8 cellular contexts compared by ENCODE assay signal in genomic region chr7:123748734-123749536, GRCh38. TPM values are rescaled to one million over a fixed set of nuclear protein-coding genes. Genes with fewer than 3 reads are reported as not detected.
DNase-seq lines count a peak whose midpoint lies in the region; ATAC-seq and TF ChIP-seq lines count a peak whose summit lies in the region.

TSS of gene WASL (minus strand) at chr7:123749003. CDS start at chr7:123748734, 269 bp downstream.

- ATAC-seq in GM21529 (IDR thresholded peaks at IDR 0.05; ENCODE audit: unreplicated experiment), result peak; percentile 75
- peak; percentile 92 for ATAC-seq in IMR-90 (ENCODE audit: low read depth)
- peak; percentile 96 for ATAC-seq in esophagus mucosa

- H4K8ac ChIP-seq in IMR-90 (ENCODE audit: low read depth in 2 of 2, low read length in 2 of 2), result peak within 1 kb of the TSS; percentile 82 to 93

- peak within 1 kb of the TSS; percentile 80 for H3K56ac ChIP-seq in IMR-90 (ENCODE audit: extremely low read depth, insufficient read depth, low read length)

- peak within 1 kb of the TSS; percentile 81 for H3K14ac ChIP-seq in IMR-90 (replicated peaks; ENCODE audit: low read depth, low read length)

- peak within 1 kb of the TSS; percentile 35 for H2BK120ac ChIP-seq in IMR-90 (ENCODE audit: low read depth, low read length)

- H3K4me3 ChIP-seq in IMR-90 (ENCODE audit: insufficient read depth, low read depth, low read length), result peak within 1 kb of the TSS; percentile 74
- H3K4me3 ChIP-seq in muscle layer of colon (ENCODE audit: low read depth in 1 of 2, low read length in 2 of 2), result peak within 1 kb of the TSS; percentile 97 to 98

- H3K4me2 ChIP-seq in IMR-90 (ENCODE audit: low read depth, low read length), result peak within 1 kb of the TSS; percentile 74

- H3K9me3 ChIP-seq in IMR-90 (ENCODE audit: control insufficient read depth, insufficient read depth, low read length) (no peaks in the 10 kb centered on the region), muscle layer of colon (ENCODE audit: low read length) (no peaks in the 10 kb centered on the region)

- H2BK20ac ChIP-seq in IMR-90 (ENCODE audit: low read depth, low read length), result peak within 1 kb of the TSS; percentile 70

- H3K27ac ChIP-seq in IMR-90 (ENCODE audit: insufficient read depth, low read length) (peak within 1 kb of the TSS; percentile 90), muscle layer of colon (ENCODE audit: low read depth, low read length) (peak within 1 kb of the TSS; percentile 78)

- peak within 1 kb of the TSS; percentile 50 for H4K5ac ChIP-seq in IMR-90 (ENCODE audit: low read depth, low read length)

- H3K23ac ChIP-seq in IMR-90 (ENCODE audit: low read depth, low read length), result peak within 1 kb of the TSS; percentile 93

- H3K36me3 ChIP-seq in IMR-90 (ENCODE audit: control insufficient read depth, insufficient read depth, low read length) (no peaks in the 10 kb centered on the region), muscle layer of colon (ENCODE audit: insufficient read depth, low read length) (no peaks in the 10 kb centered on the region)

- peaks cover 6 to 16% of the 10 kb centered on the region in 2 experiments; a peak in 3 of 4 replicates for H3K79me1 ChIP-seq in IMR-90 (ENCODE audit: low read depth in 1 of 2, low read length in 2 of 2)

- H3K4ac ChIP-seq in IMR-90 (ENCODE audit: low read depth, low read length), result peak within 1 kb of the TSS; percentile 91

- peak within 1 kb of the TSS; percentile 88 for H2BK5ac ChIP-seq in IMR-90 (ENCODE audit: low read depth, low read length, poor library complexity, severe bottlenecking)

- dilution Hi-C loops in IMR-90 (cut with HindIII; ENCODE audit: low sequenced_read_pairs, unreplicated experiment), result no loop called here

- H2BK15ac ChIP-seq in IMR-90 (ENCODE audit: low read depth, low read length), result no peak within 1 kb of the TSS; the same call in 2 of the 3 replicates

- peaks cover 35% of the 10 kb centered on the region; the same call in 1 of the 2 replicates for H4K20me1 ChIP-seq in IMR-90 (ENCODE audit: insufficient read depth, low read length)

- POLR2A ChIA-PET in IMR-90 (lab: Charles Lee; ENCODE audit: unreplicated experiment), result interaction anchor here (0.6 to 1.1 kb wide), 5 partner anchors 11 to 60 kb away, joined by 3 to 27 read pairs (median 4); no protein-coding TSS in a partner anchor

- H3K9me1 ChIP-seq in IMR-90 (ENCODE audit: insufficient read depth, low read length), result no peaks in the 10 kb centered on the region

- in situ Hi-C loops in IMR-90 (cut with MboI; ENCODE audit: low sequenced_read_pairs), result no loop called here

- no peak for TF ChIP-seq RAD21 in IMR-90 (IDR thresholded peaks at IDR 0.05; ENCODE audit: low read length)

- H3K4me1 ChIP-seq in IMR-90 (ENCODE audit: control insufficient read depth, insufficient read depth, low read length), result peaks cover 2% of the 10 kb centered on the region; the same call in 1 of the 2 replicates
- peaks cover 40% of the 10 kb centered on the region for H3K4me1 ChIP-seq in muscle layer of colon (ENCODE audit: insufficient read depth, low read length)

- CTCF ChIA-PET in IMR-90 (lab: Yijun Ruan, JAX), result interaction anchor here (0.8 to 1.5 kb wide), 3 partner anchors 14 to 67 kb away, joined by 3 to 4 read pairs (median 3); no protein-coding TSS in a partner anchor

- H2AFZ ChIP-seq in IMR-90 (replicated peaks; ENCODE audit: low read length, poor library complexity), result peak within 1 kb of the TSS; percentile 98

- intact Hi-C loops in IMR-90 (cut with micrococcal nuclease), result loop anchor here (2.0 to 5.0 kb wide), 2 partner anchors 66 to 192 kb away; partner anchors contain the start of gene NDUFA5

- peak within 1 kb of the TSS; percentile 21 for H2AK5ac ChIP-seq in IMR-90 (ENCODE audit: low read depth, low read length)

- WGBS in IMR-90 (ENCODE audit: extremely low coverage in 2 of 2, insufficient read length in 1 of 2), 2 experiments, result 0% methylated on average over 6 of the region's 93 CpGs; no CpG with 5 or more reads in 1 of the 2 experiments

- peak within 1 kb of the TSS; percentile 96 for H3K9ac ChIP-seq in IMR-90 (ENCODE audit: low read depth, low read length)
- peak within 1 kb of the TSS; percentile 91 for H3K9ac ChIP-seq in muscle layer of colon (ENCODE audit: low read length)

- H3K27me3 ChIP-seq in IMR-90 (ENCODE audit: control insufficient read depth, insufficient read depth, low read length) (no peaks in the 10 kb centered on the region), muscle layer of colon (ENCODE audit: control insufficient read depth in 1 of 2, insufficient read depth in 2 of 2, low read length in 2 of 2) (no peaks in the 10 kb centered on the region)

- no TSS peak for BruUV-seq in IMR-90 (replicated peaks; lab: Mats Ljungman, UMichigan)

- H3K18ac ChIP-seq in IMR-90 (ENCODE audit: low read depth, low read length), result peak within 1 kb of the TSS; percentile 63

- H4K91ac ChIP-seq in IMR-90 (ENCODE audit: insufficient read depth, low read depth, low read length), result peak within 1 kb of the TSS; percentile 75

- TF ChIP-seq POLR2A in IMR-90 (IDR thresholded peaks at IDR 0.05; ENCODE audit: low read depth, low read length), result peak; percentile 87

- 0 out of 2 replicates have a peak, but pooled peaks have one; percentile 14 for TF ChIP-seq CTCF in IMR-90 (conservative IDR thresholded peaks at IDR 0.05; ENCODE audit: low read depth, low read length)

- peak within 1 kb of the TSS; percentile 89 for H2AK9ac ChIP-seq in IMR-90 (replicated peaks; ENCODE audit: low read depth, low read length, poor library complexity)

- peak; percentile 79 for DNase-seq in DMS153 (lab: John Stamatoyannopoulos, UW)
- peak; percentile 85 for DNase-seq in IMR-90
- peak; percentile 95 for DNase-seq in OCI-M2 (lab: John Stamatoyannopoulos, UW; ENCODE audit: unreplicated experiment)
- DNase-seq in activated T-cell treated with anti-CD3 and anti-CD28 coated beads, Interleukin-2, amount 50 U/mL, for 48 hours, result peak; percentile 91 to 93
- peak; percentile 77 to 81 for DNase-seq in stimulated activated CD8-positive, alpha-beta memory T cell treated with anti-CD3 and anti-CD28 coated beads, Interleukin-7, amount 100 ng/mL, for 1 hour (ENCODE audit: low read depth in 2 of 2)

TF ChIP-seq in IMR-90, 13 proteins besides CTCF, POLR2A, EP300 and RAD21:
- no peak for TF ChIP-seq CEBPB (IDR thresholded peaks at IDR 0.05; ENCODE audit: low read depth, low read length)
- TF ChIP-seq MAZ (IDR thresholded peaks at IDR 0.05; ENCODE audit: borderline replicate concordance, low read depth, low read length), result peak; percentile 69; the same call in 1 of the 2 replicates
- peak; percentile 96 for TF ChIP-seq BHLHE40 (IDR thresholded peaks at IDR 0.05; ENCODE audit: low read depth, low read length)
- TF ChIP-seq ELK1 (IDR thresholded peaks at IDR 0.05; ENCODE audit: borderline replicate concordance, low read depth, low read length), result 0 out of 2 replicates have a peak, but pooled peaks have one; percentile 35
- peak; percentile 81; the same call in 1 of the 2 replicates for TF ChIP-seq MXI1 (IDR thresholded peaks at IDR 0.05; ENCODE audit: borderline replicate concordance, low read depth, low read length)
- peak; percentile 92; the same call in 1 of the 2 replicates for TF ChIP-seq CHD1 (IDR thresholded peaks at IDR 0.05; ENCODE audit: low read depth, low read length)

RNA-seq across cellular contexts. Expression of gene WASL, which starts in this region (rescaled TPM):
- total RNA-seq in IMR-90 (2012; rRNA removed), result 2.3 and 5.3 TPM in 2 replicates
- polyA plus RNA-seq in IMR-90 (2012; rRNA removed), result 7.4 and 7.9 TPM in 2 replicates
- 2.1 and 5.6 TPM in 2 replicates for polyA plus RNA-seq in IMR-90 (2012; cell fraction: cytosol; rRNA removed)
- 3.5 and 7.3 TPM in 2 replicates for polyA plus RNA-seq in IMR-90 (2012; cell fraction: nucleus; rRNA removed; ENCODE audit: low replicate concordance)
- 31.2 TPM for total RNA-seq in esophagus mucosa

Comparison
In these comparisons a context has a peak if more than half of its experiments do, and no peak if none do; other contexts are left out.
1. Peak in every context shown above with its lines: DNase-seq, ATAC-seq, H3K4me3 ChIP-seq and H3K27ac ChIP-seq.